In genomic region chr3:157061271-157061670, GRCh38 we compare ENCODE assay signal across 17 cellular contexts.
DNase-seq lines count a peak whose midpoint lies in the region.
"Had no signal": no experiment of that assay in that cellular context is flagged by ENCODE, and none has a peak within 500 bp of the region (broad histone marks: within the 10 kb centered on the region; RNA-seq: fewer than 3 reads in every experiment).

No MANE protein-coding gene starts in this region.

- peaks cover 8% of the 10 kb centered on the region for H3K27me3 Mint-ChIP-seq in activated naive CD4-positive, alpha-beta T cell treated with anti-CD3 and anti-CD28 coated beads, Interleukin-2, amount 10 ng/mL, durations not matched to agents 7 days and 5 days

- no peaks in the 10 kb centered on the region for H3K9me3 Mint-ChIP-seq in activated naive CD4-positive, alpha-beta T cell treated with anti-CD3 and anti-CD28 coated beads, Interleukin-2, amount 10 ng/mL, durations not matched to agents 7 days and 5 days
- H3K9me3 Mint-ChIP-seq: CD8-positive, alpha-beta memory T cell; GM23338 had no signal

- no peak overlapping the region for H3K4me3 Mint-ChIP-seq in activated naive CD4-positive, alpha-beta T cell treated with anti-CD3 and anti-CD28 coated beads, Interleukin-2, amount 10 ng/mL, durations not matched to agents 7 days and 5 days
- H3K4me3 Mint-ChIP-seq: CD4-positive, CD25-positive, alpha-beta regulatory T cell; CD8-positive, alpha-beta memory T cell; GM23338 had no signal

- H3K27ac Mint-ChIP-seq in activated naive CD4-positive, alpha-beta T cell treated with anti-CD3 and anti-CD28 coated beads, Interleukin-2, amount 10 ng/mL, durations not matched to agents 7 days and 5 days: no peak overlapping the region
- H3K27ac Mint-ChIP-seq: CD8-positive, alpha-beta memory T cell; GM23338 had no signal

- DNase-seq in DMS 273 (lab: John Stamatoyannopoulos, UW; ENCODE audit: unreplicated experiment) (peak; percentile 86), NCI-H1048 (lab: John Stamatoyannopoulos, UW) (peak; percentile 77), NCI-H526 (lab: John Stamatoyannopoulos, UW) (peak; percentile 90 to 95), fibroblast of gingiva (ENCODE audit: low read depth) (peak; percentile 70), retina (no peak)
- no peak for DNase-seq in activated CD4-positive, alpha-beta T cell treated with anti-CD3 and anti-CD28 coated beads, Interleukin-2, amount 50 U/mL, for 48 hours
- DNase-seq in activated naive CD4-positive, alpha-beta T cell treated with anti-CD3 and anti-CD28 coated beads, Interleukin-2, amount 10 ng/mL, durations not matched to agents 7 days and 5 days: no peak
- DNase-seq: BE2C; C1 segment of cervical spinal cord; CD4-positive, CD25-positive, alpha-beta regulatory T cell; CD8-positive, alpha-beta memory T cell; COR-L47; DMS153; DMS79; GF-D8; HCEC 1CT had no signal

- no peaks in the 10 kb centered on the region for H3K36me3 Mint-ChIP-seq in activated naive CD4-positive, alpha-beta T cell treated with anti-CD3 and anti-CD28 coated beads, Interleukin-2, amount 10 ng/mL, durations not matched to agents 7 days and 5 days
- H3K36me3 Mint-ChIP-seq: CD4-positive, CD25-positive, alpha-beta regulatory T cell; CD8-positive, alpha-beta memory T cell had no signal

- CTCF ChIA-PET in activated naive CD4-positive, alpha-beta T cell treated with anti-CD3 and anti-CD28 coated beads, Interleukin-2, amount 10 ng/mL, durations not matched to agents 7 days and 5 days (lab: Charles Lee): no interaction called here

- H3K4me1 Mint-ChIP-seq in activated naive CD4-positive, alpha-beta T cell treated with anti-CD3 and anti-CD28 coated beads, Interleukin-2, amount 10 ng/mL, durations not matched to agents 7 days and 5 days: peaks cover 8% of the 10 kb centered on the region

Comparison
In these comparisons a context has a peak if more than half of its experiments do, and no peak if none do; other contexts are left out.
1. DNase-seq: peak in DMS 273 (single experiment), NCI-H1048 (single experiment), NCI-H526 (2 of 2) and fibroblast of gingiva (single experiment); none in activated CD4-positive, alpha-beta T cell treated with anti-CD3 and anti-CD28 coated beads, Interleukin-2, amount 50 U/mL, for 48 hours (0 of 2), retina (single experiment) and activated naive CD4-positive, alpha-beta T cell treated with anti-CD3 and anti-CD28 coated beads, Interleukin-2, amount 10 ng/mL, durations not matched to agents 7 days and 5 days (single experiment).